In genomic region chr2:10178751-10179150, GRCh38 we compare ENCODE assay signal across 27 cellular contexts.
"Had no signal": no experiment of that assay in that cellular context is flagged by ENCODE, and none has a peak within 500 bp of the region (broad histone marks: within the 10 kb centered on the region; RNA-seq: fewer than 3 reads in every experiment).

No MANE protein-coding gene starts in this region.

- DNase-seq: stimulated activated CD4-positive, alpha-beta T cell treated with anti-CD3 and anti-CD28 coated beads, Interleukin-2, amount 100 ng/mL, for 48 hours; stimulated activated CD4-positive, alpha-beta T cell treated with anti-CD3 and anti-CD28 coated beads, Interleukin-4, amount 100 ng/mL, for 1 hour; stimulated activated CD4-positive, alpha-beta T cell treated with anti-CD3 and anti-CD28 coated beads, Interleukin-4, amount 100 ng/mL, for 24 hours; stimulated activated CD4-positive, alpha-beta T cell treated with anti-CD3 and anti-CD28 coated beads, Interleukin-4, amount 100 ng/mL, for 4 hours; stimulated activated CD8-positive, alpha-beta memory T cell treated with anti-CD3 and anti-CD28 coated beads, Interleukin-4, amount 100 ng/mL, for 48 hours; stimulated activated naive B cell treated with anti-CD40 and anti-IgM and Interleukin-4, amounts not matched to agents 10 μg/mL and 1 μg/mL and 100 μg/mL, for 72 hours; stimulated activated naive CD4-positive, alpha-beta T cell; stimulated activated naive CD4-positive, alpha-beta T cell treated with Interleukin-2 at 50 U/mL for 16 hours; stimulated activated naive CD8-positive, alpha-beta T cell treated with anti-CD3 and anti-CD28 coated beads, Interleukin-15, amount 100 ng/mL, for 72 hours; stimulated activated naive CD8-positive, alpha-beta T cell treated with anti-CD3 and anti-CD28 coated beads, Interleukin-15, Interleukin-2, amounts not matched to agents 100 U/mL and 50 U/mL, for 24 hours; stomach; substantia nigra; testis; thyroid gland; tibial artery; transverse colon; upper lobe of left lung; upper lobe of right lung; uterus had no signal

- H3K4me1 Mint-ChIP-seq: stimulated activated effector memory CD8-positive, alpha-beta T cell treated with anti-CD3 and anti-CD28 coated beads, Interleukin-12 subunit alpha, Interleukin-12 subunit beta, amount 100 ng/mL, for 72 hours; stimulated activated memory B cell treated with anti-CD40 and anti-IgM and Interleukin-4, amounts not matched to agents 10 μg/mL and 1 μg/mL and 100 μg/mL, for 72 hours; stimulated activated naive B cell treated with anti-CD40 and anti-IgM and Interleukin-4, amounts not matched to agents 10 μg/mL and 1 μg/mL and 100 μg/mL, for 72 hours; stimulated activated naive CD8-positive, alpha-beta T cell treated with anti-CD3 and anti-CD28 coated beads, Interleukin-15, amount 100 ng/mL, for 72 hours had no signal

- H3K27ac Mint-ChIP-seq: stimulated activated effector memory CD8-positive, alpha-beta T cell treated with anti-CD3 and anti-CD28 coated beads, Interleukin-12 subunit alpha, Interleukin-12 subunit beta, amount 100 ng/mL, for 72 hours; stimulated activated memory B cell treated with anti-CD40 and anti-IgM and Interleukin-4, amounts not matched to agents 10 μg/mL and 1 μg/mL and 100 μg/mL, for 72 hours; stimulated activated naive B cell treated with anti-CD40 and anti-IgM and Interleukin-4, amounts not matched to agents 10 μg/mL and 1 μg/mL and 100 μg/mL, for 72 hours; stimulated activated naive CD8-positive, alpha-beta T cell treated with anti-CD3 and anti-CD28 coated beads, Interleukin-15, amount 100 ng/mL, for 72 hours; stimulated activated naive CD8-positive, alpha-beta T cell treated with anti-CD3 and anti-CD28 coated beads, Interleukin-15, Interleukin-2, amounts not matched to agents 100 ng/mL and 50 ng/mL, for 24 hours; type B pancreatic cell had no signal

- H3K4me3 Mint-ChIP-seq: stimulated activated effector memory CD8-positive, alpha-beta T cell treated with anti-CD3 and anti-CD28 coated beads, Interleukin-12 subunit alpha, Interleukin-12 subunit beta, amount 100 ng/mL, for 72 hours; stimulated activated memory B cell treated with anti-CD40 and anti-IgM and Interleukin-4, amounts not matched to agents 10 μg/mL and 1 μg/mL and 100 μg/mL, for 72 hours; stimulated activated naive B cell treated with anti-CD40 and anti-IgM and Interleukin-4, amounts not matched to agents 10 μg/mL and 1 μg/mL and 100 μg/mL, for 72 hours; stimulated activated naive CD8-positive, alpha-beta T cell treated with anti-CD3 and anti-CD28 coated beads, Interleukin-15, amount 100 ng/mL, for 72 hours; stimulated activated naive CD8-positive, alpha-beta T cell treated with anti-CD3 and anti-CD28 coated beads, Interleukin-15, Interleukin-2, amounts not matched to agents 100 ng/mL and 50 ng/mL, for 24 hours; type B pancreatic cell had no signal

- H3K9me3 ChIP-seq: stomach, suprapubic skin, testis, thoracic aorta, thyroid gland, tibial nerve, transverse colon, upper lobe of left lung, upper lobe of right lung, uterus, vagina had no signal

- H3K27me3 Mint-ChIP-seq: stimulated activated memory B cell treated with anti-CD40 and anti-IgM and Interleukin-4, amounts not matched to agents 10 μg/mL and 1 μg/mL and 100 μg/mL, for 72 hours; stimulated activated naive B cell treated with anti-CD40 and anti-IgM and Interleukin-4, amounts not matched to agents 10 μg/mL and 1 μg/mL and 100 μg/mL, for 72 hours; stimulated activated naive CD8-positive, alpha-beta T cell treated with anti-CD3 and anti-CD28 coated beads, Interleukin-15, amount 100 ng/mL, for 72 hours; stimulated activated naive CD8-positive, alpha-beta T cell treated with anti-CD3 and anti-CD28 coated beads, Interleukin-15, Interleukin-2, amounts not matched to agents 100 ng/mL and 50 ng/mL, for 24 hours; type B pancreatic cell had no signal

- H3K9me3 Mint-ChIP-seq: stimulated activated memory B cell treated with anti-CD40 and anti-IgM and Interleukin-4, amounts not matched to agents 10 μg/mL and 1 μg/mL and 100 μg/mL, for 72 hours; stimulated activated naive B cell treated with anti-CD40 and anti-IgM and Interleukin-4, amounts not matched to agents 10 μg/mL and 1 μg/mL and 100 μg/mL, for 72 hours; stimulated activated naive CD8-positive, alpha-beta T cell treated with anti-CD3 and anti-CD28 coated beads, Interleukin-15, Interleukin-2, amounts not matched to agents 100 ng/mL and 50 ng/mL, for 24 hours; type B pancreatic cell had no signal

- H3K4me3 ChIP-seq: stomach, suprapubic skin, testis, thoracic aorta, thyroid gland, tibial artery, tibial nerve, transverse colon, upper lobe of left lung, upper lobe of right lung, uterus, vagina had no signal

- H3K27ac ChIP-seq: stomach, suprapubic skin, testis, thoracic aorta, thyroid gland, tibial artery, tibial nerve, transverse colon, upper lobe of left lung, upper lobe of right lung, uterus, vagina had no signal

- H3K36me3 Mint-ChIP-seq: stimulated activated memory B cell treated with anti-CD40 and anti-IgM and Interleukin-4, amounts not matched to agents 10 μg/mL and 1 μg/mL and 100 μg/mL, for 72 hours; stimulated activated naive B cell treated with anti-CD40 and anti-IgM and Interleukin-4, amounts not matched to agents 10 μg/mL and 1 μg/mL and 100 μg/mL, for 72 hours; type B pancreatic cell had no signal

- H3K36me3 ChIP-seq: stomach, suprapubic skin, thoracic aorta, thyroid gland, tibial artery, tibial nerve, transverse colon, upper lobe of left lung, upper lobe of right lung, uterus, vagina had no signal

- H3K27me3 ChIP-seq: stomach, suprapubic skin, testis, thyroid gland, tibial artery, tibial nerve, transverse colon, upper lobe of left lung, upper lobe of right lung, uterus, vagina had no signal

- H3K4me1 ChIP-seq: stomach, suprapubic skin, testis, thyroid gland, tibial artery, tibial nerve, transverse colon, upper lobe of left lung, upper lobe of right lung, uterus, vagina had no signal

- ATAC-seq: stimulated activated effector memory CD8-positive, alpha-beta T cell treated with anti-CD3 and anti-CD28 coated beads, Interleukin-12 subunit alpha, Interleukin-12 subunit beta, amount 100 ng/mL, for 72 hours; stimulated activated memory B cell treated with anti-CD40 and anti-IgM and Interleukin-4, amounts not matched to agents 10 μg/mL and 1 μg/mL and 100 μg/mL, for 72 hours; stimulated activated naive B cell treated with anti-CD40 and anti-IgM and Interleukin-4, amounts not matched to agents 10 μg/mL and 1 μg/mL and 100 μg/mL, for 72 hours; stimulated activated naive CD8-positive, alpha-beta T cell treated with anti-CD3 and anti-CD28 coated beads, Interleukin-15, amount 100 ng/mL, for 72 hours; stimulated activated naive CD8-positive, alpha-beta T cell treated with anti-CD3 and anti-CD28 coated beads, Interleukin-15, Interleukin-2, amounts not matched to agents 100 U/mL and 50 U/mL, for 24 hours; upper lobe of right lung had no signal
